ENCODE assay signal across 10 cellular contexts in the genomic region with DNA sequence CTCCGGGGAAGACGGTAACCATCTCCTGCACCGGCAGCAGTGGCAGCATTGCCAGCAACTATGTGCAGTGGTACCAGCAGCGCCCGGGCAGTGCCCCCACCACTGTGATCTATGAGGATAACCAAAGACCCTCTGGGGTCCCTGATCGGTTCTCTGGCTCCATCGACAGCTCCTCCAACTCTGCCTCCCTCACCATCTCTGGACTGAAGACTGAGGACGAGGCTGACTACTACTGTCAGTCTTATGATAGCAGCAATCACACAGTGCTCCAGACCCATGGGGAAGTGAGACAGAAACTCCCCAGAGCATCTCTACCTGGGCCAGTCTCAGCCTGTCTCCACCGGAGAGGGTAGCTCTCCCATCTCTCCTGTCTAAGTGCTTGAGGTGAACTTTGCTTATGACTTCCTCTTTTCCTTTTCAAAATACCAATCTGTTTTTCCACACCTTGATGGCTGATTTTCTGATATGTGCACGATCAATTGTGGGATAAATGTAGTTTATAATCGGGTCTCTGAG. TPM values are rescaled to one million over a fixed set of nuclear protein-coding genes. Genes with fewer than 3 reads are reported as not detected.
DNase-seq lines count a peak whose midpoint lies in the region; ATAC-seq lines count a peak whose summit lies in the region.
"Had no signal": no experiment of that assay in that cellular context is flagged by ENCODE, and none has a peak within 500 bp of the region (broad histone marks: within the 10 kb centered on the region; RNA-seq: fewer than 3 reads in every experiment).

No MANE protein-coding gene starts in this region.

- ATAC-seq in GM19395 (IDR thresholded peaks at IDR 0.05; ENCODE audit: unreplicated experiment) (peak; percentile 61), HG02852 (IDR thresholded peaks at IDR 0.05; ENCODE audit: unreplicated experiment) (peak; percentile 82)

- H3K4me3 ChIP-seq in GM08714 (ENCODE audit: low read length) (peak overlapping the region; percentile 17; the same call in 1 of the 2 replicates), Karpas-422 (ENCODE audit: low read length) (peak overlapping the region; percentile 57)
- H3K4me3 ChIP-seq: MG63 had no signal

- H3K9ac ChIP-seq in Karpas-422 (ENCODE audit: low read length): peak overlapping the region; percentile 62

- peak; percentile 63 for DNase-seq in Karpas-422
- no peak for DNase-seq in stimulated activated CD4-positive, alpha-beta T cell treated with anti-CD3 and anti-CD28 coated beads, Interleukin-4, amount 100 ng/mL, for 4 hours
- DNase-seq in NCI-H82 (lab: John Stamatoyannopoulos, UW): no peak
- no peak for DNase-seq in anterior cingulate cortex (lab: John Stamatoyannopoulos, UW)
- no peak for DNase-seq in NCI-H2227 (lab: John Stamatoyannopoulos, UW; ENCODE audit: unreplicated experiment)

- H3K27ac ChIP-seq in Karpas-422 (ENCODE audit: low read length): peak overlapping the region; percentile 70
- H3K27ac ChIP-seq: epithelial cell of prostate had no signal

- no peaks in the 10 kb centered on the region for H4K20me1 ChIP-seq in Karpas-422 (ENCODE audit: insufficient read depth, low read depth, low read length)

- H3K4me1 ChIP-seq in Karpas-422 (ENCODE audit: low read length): peaks cover 59% of the 10 kb centered on the region

- no peaks in the 10 kb centered on the region for H3K36me3 ChIP-seq in Karpas-422 (ENCODE audit: insufficient read depth, low read length)
- H3K36me3 ChIP-seq: MG63 had no signal

- H3K79me2 ChIP-seq in Karpas-422 (ENCODE audit: low read length): no peaks in the 10 kb centered on the region

- no peak overlapping the region for H2AFZ ChIP-seq in Karpas-422 (ENCODE audit: low read length)

- H3K27me3 ChIP-seq in Karpas-422 (ENCODE audit: low read length): no peaks in the 10 kb centered on the region

- no peaks in the 10 kb centered on the region for H3K9me3 ChIP-seq in Karpas-422 (ENCODE audit: low read length)
- H3K9me3 ChIP-seq: MG63 had no signal

- H3K9me2 ChIP-seq in Karpas-422 (replicated peaks; ENCODE audit: insufficient read depth, low read length): no peaks in the 10 kb centered on the region

- H3K4me2 ChIP-seq in Karpas-422 (ENCODE audit: low read depth, low read length, poor library complexity, severe bottlenecking): peak overlapping the region; percentile 66

RNA-seq across cellular contexts. Expression of a gene that starts 48.5 kb away (rescaled TPM):
- total RNA-seq in Karpas-422 (2014; rRNA removed; shearing (Covaris generic); ENCODE audit: low replicate concordance): not detected in 2 replicates
